12 cellular contexts compared by ENCODE assay signal in the genomic region with DNA sequence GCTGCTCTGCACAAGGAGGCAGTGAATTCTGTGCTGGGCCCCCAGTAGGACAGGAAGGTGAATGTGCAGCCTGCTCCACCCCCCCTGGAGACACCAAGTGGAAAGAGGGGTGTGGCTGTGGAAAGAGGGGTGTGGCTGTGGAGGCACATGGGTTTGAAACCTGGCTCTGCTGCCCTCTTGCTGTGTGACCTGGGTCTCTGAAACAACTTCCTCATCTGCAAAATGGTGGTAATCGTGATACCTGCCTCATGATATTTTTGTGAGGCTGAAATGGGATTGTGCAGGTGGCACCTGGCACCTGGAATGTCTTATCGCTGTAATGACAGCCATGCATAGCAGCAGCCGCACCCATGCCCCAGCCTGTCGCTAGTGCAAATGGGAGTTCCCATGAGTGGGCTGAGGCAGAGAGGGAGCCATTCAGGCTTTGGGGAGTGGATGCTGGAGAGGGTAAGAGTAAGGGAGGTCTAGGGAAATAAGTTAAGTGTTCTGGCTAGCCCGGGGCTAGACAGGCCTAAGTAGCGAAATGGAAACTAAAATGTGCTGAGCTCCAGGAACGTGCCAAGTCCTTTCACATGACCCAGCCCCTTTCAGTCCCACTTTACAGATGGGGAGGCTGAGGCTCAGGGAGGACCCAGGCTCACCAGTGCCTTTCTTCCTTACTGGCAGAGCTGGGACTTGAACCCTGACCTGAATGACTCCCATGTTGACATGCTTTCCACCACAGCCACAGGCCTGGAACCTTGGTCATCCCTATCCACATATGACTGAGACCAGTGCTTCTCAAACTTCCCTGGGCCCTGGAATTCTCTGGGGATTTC. TPM values are rescaled to one million over a fixed set of nuclear protein-coding genes. Genes with fewer than 3 reads are reported as not detected.
A peak's percentile ranks its signal among the peaks of the same experiment; 100 is the strongest.
DNase-seq lines count a peak whose midpoint lies in the region; ATAC-seq and TF ChIP-seq lines count a peak whose summit lies in the region.
"Had no signal": no experiment of that assay in that cellular context is flagged by ENCODE, and none has a peak within 500 bp of the region (broad histone marks: within the 10 kb centered on the region; RNA-seq: fewer than 3 reads in every experiment).

No MANE protein-coding gene starts in this region.

- TF ChIP-seq CTCF in 22Rv1 (IDR thresholded peaks at IDR 0.05), result 0 out of 2 replicates have a peak, but pooled peaks have one; percentile 8
- peak; percentile 74 for TF ChIP-seq CTCF in OCI-LY7 (conservative IDR thresholded peaks at IDR 0.05; ENCODE audit: low read length)
- no peak for TF ChIP-seq CTCF in breast epithelium (IDR thresholded peaks at IDR 0.05)

- peak overlapping the region; percentile 76 for H2AFZ ChIP-seq in OCI-LY7 (ENCODE audit: low read length)

- intact Hi-C loops in OCI-LY7 (cut with micrococcal nuclease; ENCODE audit: unreplicated experiment) (no loop called here), breast epithelium (cut with DNase I; ENCODE audit: low total_unique reads) (no loop called here)

- no peaks in the 10 kb centered on the region for H3K79me2 ChIP-seq in OCI-LY7 (ENCODE audit: insufficient read depth, low read depth, low read length)

- TF ChIP-seq POLR2A in erythroblast (IDR thresholded peaks at IDR 0.05; ENCODE audit: low read length) (no peak), breast epithelium (IDR thresholded peaks at IDR 0.05) (no peak)

- no peaks in the 10 kb centered on the region for H3K27me3 ChIP-seq in breast epithelium

- H3K4me2 ChIP-seq in OCI-LY7 (ENCODE audit: low read length), result peak overlapping the region; percentile 19

- ATAC-seq in GM18861 (IDR thresholded peaks at IDR 0.05; ENCODE audit: unreplicated experiment), result no peak

- peak; percentile 25 for DNase-seq in Daoy (ENCODE audit: low read depth)
- DNase-seq in OCI-LY7 (ENCODE audit: low spot score), result peak; percentile 76
- DNase-seq in erythroblast (lab: John Stamatoyannopoulos, UW), result peak; percentile 21 to 24
- no peak for DNase-seq in C1 segment of cervical spinal cord (lab: John Stamatoyannopoulos, UW)
- no peak for DNase-seq in NCI-H1092 treated with DMSO at 0.1 percent for 48 hours (lab: John Stamatoyannopoulos, UW)
- no peak for DNase-seq in breast epithelium (ENCODE audit: low spot score in 2 of 2)
- DNase-seq: amygdala, NCI-H2029 treated with DMSO at 0.1 percent for 48 hours had no signal

- POLR2A ChIA-PET in OCI-LY7 (lab: Charles Lee), result no interaction called here

- no TSS peak for BruUV-seq in OCI-LY7 (replicated peaks; lab: Mats Ljungman, UMichigan)

- no peaks in the 10 kb centered on the region for H4K20me1 ChIP-seq in OCI-LY7 (ENCODE audit: insufficient read depth, low read length)

- no peak overlapping the region for H3K27ac ChIP-seq in 22Rv1
- no peak overlapping the region for H3K27ac ChIP-seq in OCI-LY7 (ENCODE audit: low read depth, low read length, poor library complexity, severe bottlenecking)
- peak overlapping the region in 1 of 2 donors; percentile 3 for H3K27ac ChIP-seq in breast epithelium
- H3K27ac ChIP-seq: prostate gland had no signal

- H3K4me1 ChIP-seq in OCI-LY7 (ENCODE audit: insufficient read depth, low read length, poor library complexity, severe bottlenecking) (peaks cover 10% of the 10 kb centered on the region), breast epithelium (no peaks in the 10 kb centered on the region)
- H3K4me1 ChIP-seq: prostate gland had no signal

- H3K36me3 ChIP-seq in OCI-LY7 (ENCODE audit: insufficient read depth, low read length), result no peaks in the 10 kb centered on the region
- no peaks in the 10 kb centered on the region for H3K36me3 ChIP-seq in breast epithelium
- H3K36me3 ChIP-seq: prostate gland had no signal

- CTCF ChIA-PET in OCI-LY7 (lab: Charles Lee; ENCODE audit: unreplicated experiment), result interaction anchor here (0.6 to 1.1 kb wide), 2 partner anchors 12 to 46 kb away, joined by 3 read pairs; no protein-coding TSS in a partner anchor

- H3K9me3 ChIP-seq in OCI-LY7 (ENCODE audit: low read length) (no peaks in the 10 kb centered on the region), breast epithelium (no peaks in the 10 kb centered on the region)
- H3K9me3 ChIP-seq: prostate gland had no signal

- H3K4me3 ChIP-seq in OCI-LY7 (ENCODE audit: low read depth, low read length, poor library complexity, severe bottlenecking) (no peak overlapping the region), breast epithelium (no peak overlapping the region)
- H3K4me3 ChIP-seq: lung, prostate gland had no signal

- no peaks in the 10 kb centered on the region for H3K9me2 ChIP-seq in OCI-LY7 (ENCODE audit: insufficient read depth, low read length)

RNA-seq across cellular contexts. Expression of a gene that starts 35.0 kb away (rescaled TPM):
- not detected in 2 replicates for total RNA-seq in Daoy (2014; rRNA removed; shearing (Covaris generic))
- 0.09 TPM in 1 of 2 replicates, not detected in the other for total RNA-seq in OCI-LY7 (2014; rRNA removed; shearing (Covaris generic))
- total RNA-seq in OCI-LY7 (2022), result 0.09 and 0.15 TPM in 2 replicates
- total RNA-seq in breast epithelium, result under 1 TPM in 2 of 3 donors, not detected in 1; under 0.01 to 0.29 TPM

Comparison
In these comparisons a context has a peak if more than half of its experiments do, and no peak if none do; other contexts are left out.
1. CTCF ChIP-seq: peak in 22Rv1 (single experiment) and OCI-LY7 (single experiment); none in breast epithelium (0 of 3).
2. DNase-seq: peak in Daoy (single experiment), OCI-LY7 (single experiment) and erythroblast (2 of 2); none in C1 segment of cervical spinal cord (0 of 14), NCI-H1092 treated with DMSO at 0.1 percent for 48 hours (single experiment) and breast epithelium (0 of 2).